ENCODE assay signal across 25 cellular contexts in the genomic region with DNA sequence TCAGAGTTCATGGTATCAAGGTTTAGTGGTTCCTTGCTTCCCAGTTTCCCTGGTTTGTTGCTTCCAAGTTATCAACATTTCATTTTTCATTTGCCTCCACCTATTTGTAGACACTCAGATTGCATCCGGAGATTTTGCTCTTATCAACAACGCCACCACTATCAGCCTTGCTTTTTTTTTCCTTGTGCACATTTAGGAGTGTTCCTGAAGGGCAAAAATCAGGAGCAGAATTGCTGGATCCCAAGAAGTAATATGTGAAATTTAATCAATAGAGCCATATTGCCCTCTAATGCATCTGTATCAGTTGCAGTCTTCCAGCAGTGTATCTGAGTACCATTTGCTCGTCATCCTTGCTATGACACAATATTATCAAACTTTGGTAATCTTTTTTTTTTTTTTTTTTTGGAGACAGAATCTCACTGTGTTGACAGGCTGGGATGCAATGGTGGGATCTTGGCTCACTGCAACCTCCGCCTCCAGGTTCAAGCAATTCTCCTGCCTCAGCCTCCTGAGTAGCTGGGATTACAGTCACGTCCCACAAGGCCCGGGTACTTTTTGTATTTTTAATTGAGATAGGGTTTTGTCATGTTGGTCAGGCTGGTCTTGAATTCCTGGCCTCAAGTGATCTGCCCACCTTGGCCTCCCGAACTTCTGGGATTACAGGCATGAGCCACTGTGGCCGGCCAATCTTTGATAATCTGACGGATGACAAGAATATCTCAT. TPM values are rescaled to one million over a fixed set of nuclear protein-coding genes. Genes with fewer than 3 reads are reported as not detected.
"Had no signal": no experiment of that assay in that cellular context is flagged by ENCODE, and none has a peak within 500 bp of the region (broad histone marks: within the 10 kb centered on the region; RNA-seq: fewer than 3 reads in every experiment).

No MANE protein-coding gene starts in this region.

- DNase-seq: natural killer cell; occipital lobe; ovary; posterior cingulate gyrus; psoas muscle; right cardiac atrium; right lobe of liver; sigmoid colon; small intestine; stimulated activated CD4-positive, alpha-beta T cell treated with anti-CD3 and anti-CD28 coated beads, Interleukin-15, amount 100 ng/mL, for 24 hours; stimulated activated CD4-positive, alpha-beta T cell treated with anti-CD3 and anti-CD28 coated beads, Interleukin-2, amount 100 ng/mL, for 24 hours; stimulated activated CD4-positive, alpha-beta T cell treated with anti-CD3 and anti-CD28 coated beads, Interleukin-2, amount 100 ng/mL, for 48 hours; stimulated activated CD4-positive, alpha-beta T cell treated with anti-CD3 and anti-CD28 coated beads, Interleukin-4, amount 100 ng/mL, for 24 hours; stimulated activated naive B cell treated with anti-CD40 and anti-IgM and Interleukin-4, amounts not matched to agents 10 μg/mL and 1 μg/mL and 100 μg/mL, for 72 hours; stimulated activated naive CD4-positive, alpha-beta T cell treated with Interleukin-2 at 50 U/mL for 16 hours; stomach; thyroid gland; upper lobe of right lung; uterus had no signal

- H3K4me1 ChIP-seq: neural progenitor cell, parathyroid adenoma, psoas muscle, right lobe of liver, sigmoid colon, stomach, thyroid gland, tibial nerve, upper lobe of right lung, uterus had no signal

- FAIRE-seq: small intestine had no signal

- H3K9ac ChIP-seq: neural progenitor cell, parathyroid adenoma had no signal

- H2AFZ ChIP-seq: neural progenitor cell, parathyroid adenoma had no signal

- H3K4me2 ChIP-seq: neural progenitor cell had no signal

- H3K9me3 ChIP-seq: ovary, psoas muscle, right lobe of liver, sigmoid colon, stomach, thoracic aorta, thyroid gland, tibial nerve, upper lobe of right lung, uterus had no signal

- H3K27ac ChIP-seq: neural progenitor cell, ovary, parathyroid adenoma, psoas muscle, right lobe of liver, sigmoid colon, stomach, thoracic aorta, thyroid gland, tibial nerve, upper lobe of right lung, uterus had no signal

- H3K36me3 ChIP-seq: neural progenitor cell, ovary, right lobe of liver, sigmoid colon, stomach, thoracic aorta, thyroid gland, tibial nerve, upper lobe of right lung, uterus had no signal

- H3K4me3 ChIP-seq: neural progenitor cell, ovary, psoas muscle, right lobe of liver, sigmoid colon, stomach, thoracic aorta, thyroid gland, tibial nerve, upper lobe of right lung, uterus had no signal

- H3K79me2 ChIP-seq: parathyroid adenoma had no signal

- H3K27me3 ChIP-seq: neural progenitor cell, ovary, right lobe of liver, sigmoid colon, thyroid gland, tibial nerve, uterus had no signal

- ATAC-seq: natural killer cell; psoas muscle; right cardiac atrium; right lobe of liver; stimulated activated effector memory CD8-positive, alpha-beta T cell treated with anti-CD3 and anti-CD28 coated beads, Interleukin-12 subunit alpha, Interleukin-12 subunit beta, amount 100 ng/mL, for 72 hours; stimulated activated naive B cell treated with anti-CD40 and anti-IgM and Interleukin-4, amounts not matched to agents 10 μg/mL and 1 μg/mL and 100 μg/mL, for 72 hours; upper lobe of right lung had no signal

RNA-seq across cellular contexts. Expression of a gene that starts 51.1 kb away (rescaled TPM):
- total RNA-seq: renal cortical epithelial cell had no signal
